In genomic region chrX:68684919-68685304, GRCh38 we compare ENCODE assay signal across 9 cellular contexts.
"Had no signal": no experiment of that assay in that cellular context is flagged by ENCODE, and none has a peak within 500 bp of the region (broad histone marks: within the 10 kb centered on the region; RNA-seq: fewer than 3 reads in every experiment).

No MANE protein-coding gene starts in this region.

- H3K4me1 ChIP-seq: parathyroid adenoma, thyroid gland had no signal

- H3K27me3 ChIP-seq: gastroesophageal sphincter, hepatocyte, thyroid gland had no signal

- H3K36me3 ChIP-seq: gastroesophageal sphincter, thyroid gland had no signal

- H3K27ac ChIP-seq: hepatocyte, parathyroid adenoma, thyroid gland had no signal

- H3K27ac Mint-ChIP-seq: activated CD4-positive, alpha-beta memory T cell treated with anti-CD3 and anti-CD28 coated beads for 36 hours had no signal

- H3K9me3 ChIP-seq: gastroesophageal sphincter, thyroid gland had no signal

- H3K36me3 Mint-ChIP-seq: activated CD4-positive, alpha-beta memory T cell treated with anti-CD3 and anti-CD28 coated beads for 36 hours; mesothelial cell of epicardium had no signal

- DNase-seq: activated gamma-delta T cell treated with Interleukin-2 at 50 U/mL for 16 hours; effector CD8-positive, alpha-beta T cell; T-helper 2 cell had no signal

- H3K9me3 Mint-ChIP-seq: activated CD4-positive, alpha-beta memory T cell treated with anti-CD3 and anti-CD28 coated beads for 36 hours had no signal

- H3K4me3 ChIP-seq: gastroesophageal sphincter, hepatocyte, thyroid gland had no signal
